8 cellular contexts compared by ENCODE assay signal in genomic region chr19:48634424-48635262, GRCh38. TPM values are rescaled to one million over a fixed set of nuclear protein-coding genes. Genes with fewer than 3 reads are reported as not detected.
DNase-seq lines count a peak whose midpoint lies in the region; ATAC-seq and TF ChIP-seq lines count a peak whose summit lies in the region.

No MANE protein-coding gene starts in this region.

- ATAC-seq in HG03039 (IDR thresholded peaks at IDR 0.05; ENCODE audit: unreplicated experiment) (peak; percentile 30), GM21528 (IDR thresholded peaks at IDR 0.05; ENCODE audit: low FRiP score, unreplicated experiment) (no peak)

- H3K4me3 ChIP-seq in WERI-Rb-1 (ENCODE audit: low read depth, low read length): peak overlapping the region; percentile 38
- peak overlapping the region; percentile 55 to 85 (median 80) for H3K4me3 ChIP-seq in skeletal muscle tissue (ENCODE audit: low read length in 3 of 3)

- H3K27me3 ChIP-seq in WERI-Rb-1 (ENCODE audit: insufficient read depth, low read depth, severe bottlenecking) (no peaks in the 10 kb centered on the region), skeletal muscle tissue (ENCODE audit: control insufficient read depth in 3 of 3, insufficient read depth in 3 of 3, low read length in 3 of 3) (no peaks in the 10 kb centered on the region)

- H3K9ac ChIP-seq in skeletal muscle tissue (ENCODE audit: low read depth in 1 of 3, low read length in 3 of 3): peak overlapping the region; percentile 71 to 92 (median 82)

- no peaks in the 10 kb centered on the region for H3K9me3 ChIP-seq in WERI-Rb-1 (ENCODE audit: severe bottlenecking)
- no peaks in the 10 kb centered on the region for H3K9me3 ChIP-seq in skeletal muscle tissue (ENCODE audit: control insufficient read depth in 3 of 3, low read length in 3 of 3)

- H3K27ac ChIP-seq in WERI-Rb-1 (peak overlapping the region; percentile 68), skeletal muscle tissue (ENCODE audit: low read depth, low read length) (peak overlapping the region; percentile 100)

- in situ Hi-C loops in G401 (cut with HindIII; ENCODE audit: low sequenced_read_pairs): no loop called here
- in situ Hi-C loops in T47D (cut with HindIII; ENCODE audit: low pct_unique_long_range_greater_than_20kb, low sequenced_read_pairs): no loop called here

- no peak for TF ChIP-seq CTCF in WERI-Rb-1 (IDR thresholded peaks at IDR 0.05; ENCODE audit: low read depth, low read length)

- H3K36me3 ChIP-seq in WERI-Rb-1: peaks cover 25% of the 10 kb centered on the region
- H3K36me3 ChIP-seq in skeletal muscle tissue (ENCODE audit: control insufficient read depth in 3 of 3, insufficient read depth in 3 of 3, low read length in 3 of 3): peaks cover 11 to 25% (median 25%) of the 10 kb centered on the region in 3 donors

- DNase-seq in G401 (ENCODE audit: low spot score) (peak; percentile 99), NCI-H2196 treated with DMSO at 0.1 percent for 48 hours (lab: John Stamatoyannopoulos, UW; ENCODE audit: unreplicated experiment) (peak; percentile 97), WERI-Rb-1 (peak; percentile 98), T47D (ENCODE audit: low read depth in 1 of 2, low spot score in 1 of 2) (peak; percentile 72 to 97), iPS-NIHi11 (ENCODE audit: low spot score) (peak; percentile 65)

- peaks cover 54 to 64% (median 63%) of the 10 kb centered on the region in 3 donors for H3K4me1 ChIP-seq in skeletal muscle tissue (ENCODE audit: control insufficient read depth in 3 of 3, insufficient read depth in 3 of 3, low read length in 3 of 3)

RNA-seq across cellular contexts. Expression of gene DBP, which starts 2.5 kb away (rescaled TPM):
- total RNA-seq in G401 (2014; rRNA removed; shearing (Covaris generic)): 25.5 and 40.0 TPM in 2 replicates
- 6.8 TPM for total RNA-seq in skeletal muscle tissue

RNA-seq across cellular contexts. Expression of gene CA11, which starts 11.3 kb away (rescaled TPM):
- 103 TPM in 2 replicates for total RNA-seq in G401 (2014; rRNA removed; shearing (Covaris generic))
- 3.7 TPM for total RNA-seq in skeletal muscle tissue

RNA-seq across cellular contexts. Expression of gene SPHK2, which starts 15.3 kb away (rescaled TPM):
- 16.5 and 45.7 TPM in 2 replicates for total RNA-seq in G401 (2014; rRNA removed; shearing (Covaris generic))
- total RNA-seq in skeletal muscle tissue: 2.1 TPM

RNA-seq across cellular contexts. Expression of gene RPL18, which starts 15.7 kb away (rescaled TPM):
- 3,072 and 3,826 TPM in 2 replicates for total RNA-seq in G401 (2014; rRNA removed; shearing (Covaris generic))
- 2,225 TPM for total RNA-seq in skeletal muscle tissue

RNA-seq across cellular contexts. Expression of gene FAM83E, which starts 19.8 kb away (rescaled TPM):
- 0.34 TPM in 1 of 2 replicates, not detected in the other for total RNA-seq in G401 (2014; rRNA removed; shearing (Covaris generic))
- 1.6 TPM for total RNA-seq in skeletal muscle tissue

Comparison
In these comparisons a context has a peak if more than half of its experiments do, and no peak if none do; other contexts are left out.
1. RNA of gene CA11, which starts 11.3 kb away (total RNA-seq): 103 TPM in G401; 3.7 TPM in skeletal muscle tissue (single experiment); every median in the first group is over 10 times any median in the second.
2. Peak in every context shown above with its lines, with median percentiles within 50 percentile points of each other: DNase-seq.